Comparison of ENCODE assay signal across 14 cellular contexts in genomic region chr20:35465976-35466375, GRCh38.
"Had no signal": no experiment of that assay in that cellular context is flagged by ENCODE, and none has a peak within 500 bp of the region (broad histone marks: within the 10 kb centered on the region; RNA-seq: fewer than 3 reads in every experiment).

No MANE protein-coding gene starts in this region.

- ATAC-seq: activated CD8-positive, alpha-beta memory T cell treated with anti-CD3 and anti-CD28 coated beads, Interleukin-2, amount 10 ng/mL, durations not matched to agents 7 days and 5 days; effector memory CD8-positive, alpha-beta T cell had no signal

- H3K79me2 ChIP-seq: parathyroid adenoma had no signal

- H3K9ac ChIP-seq: parathyroid adenoma had no signal

- DNase-seq: activated CD4-positive, alpha-beta T cell treated with anti-CD3 and anti-CD28 coated beads, Interleukin-2, amount 50 U/mL, for 48 hours; activated CD8-positive, alpha-beta memory T cell treated with anti-CD3 and anti-CD28 coated beads, Interleukin-2, amount 10 ng/mL, durations not matched to agents 7 days and 5 days; activated effector memory CD4-positive, alpha-beta T cell treated with Interleukin-2 at 50 U/mL for 16 hours; activated T-cell treated with anti-CD3 and anti-CD28 coated beads, Interleukin-2, amount 50 U/mL, for 1 hour; effector memory CD8-positive, alpha-beta T cell; head of caudate nucleus; mammary epithelial cell; stimulated activated CD4-positive, alpha-beta T cell treated with anti-CD3 and anti-CD28 coated beads, Interleukin-4, amount 100 ng/mL, for 24 hours; stimulated activated naive CD4-positive, alpha-beta T cell treated with Interleukin-2 at 50 U/mL for 16 hours; trophoblast cell; WERI-Rb-1 had no signal

- H3K27ac ChIP-seq: parathyroid adenoma, skin epidermis, WERI-Rb-1 had no signal

- H3K4me3 ChIP-seq: skin epidermis had no signal

- H2AFZ ChIP-seq: parathyroid adenoma had no signal

- FAIRE-seq: frontal cortex had no signal
